16 cellular contexts compared by ENCODE assay signal in genomic region chr14:98293527-98293926, GRCh38.
A peak's percentile ranks its signal among the peaks of the same experiment; 100 is the strongest.
DNase-seq lines count a peak whose midpoint lies in the region; FAIRE-seq and TF ChIP-seq lines count a peak whose summit lies in the region.
"Had no signal": no experiment of that assay in that cellular context is flagged by ENCODE, and none has a peak within 500 bp of the region (broad histone marks: within the 10 kb centered on the region; RNA-seq: fewer than 3 reads in every experiment).

No MANE protein-coding gene starts in this region.

- no peaks in the 10 kb centered on the region for H3K79me2 ChIP-seq in mammary epithelial cell (ENCODE audit: insufficient read depth, low read length)
- H3K79me2 ChIP-seq in trophoblast cell (ENCODE audit: control insufficient read depth, insufficient read depth, low read length, poor library complexity): no peaks in the 10 kb centered on the region

- no peak overlapping the region for H2BK12ac ChIP-seq in trophoblast cell (ENCODE audit: low read length)

- no peak overlapping the region for H2AK5ac ChIP-seq in trophoblast cell (ENCODE audit: low read length)

- H4K20me1 ChIP-seq in mammary epithelial cell (ENCODE audit: insufficient read depth, low read length): no peaks in the 10 kb centered on the region

- H3K36me3 ChIP-seq in mammary epithelial cell (ENCODE audit: insufficient read depth, low read length): no peaks in the 10 kb centered on the region
- no peaks in the 10 kb centered on the region for H3K36me3 ChIP-seq in prostate gland
- H3K36me3 ChIP-seq in trophoblast cell (ENCODE audit: control insufficient read depth in 1 of 2, insufficient read depth in 2 of 2, low read length in 2 of 2): no peaks in the 10 kb centered on the region
- H3K36me3 ChIP-seq: BE2C had no signal

- no peaks in the 10 kb centered on the region for H3K9me3 ChIP-seq in mammary epithelial cell (replicated peaks; ENCODE audit: insufficient read depth, low read length)
- H3K9me3 ChIP-seq in prostate gland: no peaks in the 10 kb centered on the region
- H3K9me3 ChIP-seq in trophoblast cell (ENCODE audit: insufficient read depth, low read depth, low read length): peaks cover 2% of the 10 kb centered on the region
- H3K9me3 ChIP-seq: BE2C had no signal

- H3K27ac ChIP-seq in mammary epithelial cell (ENCODE audit: insufficient read depth, low read depth, low read length) (no peak overlapping the region), prostate gland (no peak overlapping the region), trophoblast cell (ENCODE audit: low read depth, low read length) (no peak overlapping the region)
- H3K27ac ChIP-seq: PC-9, SK-N-MC had no signal

- no peak overlapping the region for H2BK5ac ChIP-seq in trophoblast cell (ENCODE audit: low read depth, low read length, poor library complexity)

- dilution Hi-C loops in mammary epithelial cell (cut with HindIII; ENCODE audit: low sequenced_read_pairs): no loop called here

- 3% methylated on average over 5 of the region's 5 CpGs for WGBS in mammary epithelial cell (ENCODE audit: low coverage, missing lambda C conversion rate)
- WGBS in prostate gland: 28% methylated on average over 5 of the region's 5 CpGs
- no CpG with 5 or more reads among the region's 5 CpGs for WGBS in trophoblast cell (ENCODE audit: extremely low coverage, insufficient coverage, insufficient read length)

- in situ Hi-C loops in mammary epithelial cell (cut with MboI; ENCODE audit: low sequenced_read_pairs in 2 of 2): no loop called here

- BruUV-seq in mammary epithelial cell (replicated peaks; lab: Mats Ljungman, UMichigan): no TSS peak

- no peak for TF ChIP-seq POLR2A in prostate gland (IDR thresholded peaks at IDR 0.05)

- H4K91ac ChIP-seq in trophoblast cell (ENCODE audit: low read depth, low read length): no peak overlapping the region

- H3K79me1 ChIP-seq in trophoblast cell (ENCODE audit: low read length): no peaks in the 10 kb centered on the region

- H3K4me3 ChIP-seq in LNCaP clone FGC (ENCODE audit: low read depth, low read length) (no peak overlapping the region), mammary epithelial cell (replicated peaks in 1 of 3; ENCODE audit: insufficient read depth in 1 of 3, low read depth in 2 of 3, low read length in 3 of 3) (no peak overlapping the region), prostate gland (no peak overlapping the region), trophoblast cell (ENCODE audit: low read depth, low read length) (no peak overlapping the region)
- H3K4me3 ChIP-seq: PC-9, SK-N-MC had no signal

- no peak overlapping the region for H4K12ac ChIP-seq in trophoblast cell (ENCODE audit: low read depth, low read length)

- FAIRE-seq in frontal cortex (lab: Jason Lieb, UNC): no peak

- H3K14ac ChIP-seq in trophoblast cell (ENCODE audit: low read length): no peak overlapping the region

- H3K27me3 ChIP-seq in mammary epithelial cell (ENCODE audit: insufficient read depth, low read length) (no peaks in the 10 kb centered on the region), prostate gland (replicated peaks; ENCODE audit: insufficient read depth) (no peaks in the 10 kb centered on the region), trophoblast cell (ENCODE audit: insufficient read depth, low read length) (no peaks in the 10 kb centered on the region)
- H3K27me3 ChIP-seq: BE2C had no signal

- no peak overlapping the region for H2BK120ac ChIP-seq in trophoblast cell (ENCODE audit: insufficient read depth, low read length, poor library complexity)

- H2AFZ ChIP-seq in mammary epithelial cell (ENCODE audit: low read depth, low read length) (peak overlapping the region; percentile 63), trophoblast cell (ENCODE audit: insufficient read depth, low read length, poor library complexity) (no peak overlapping the region)
- H2AFZ ChIP-seq: PC-9 had no signal

- H3K4me1 ChIP-seq in mammary epithelial cell (ENCODE audit: insufficient read depth, low read length) (peaks cover 8% of the 10 kb centered on the region), prostate gland (replicated peaks) (no peaks in the 10 kb centered on the region), trophoblast cell (ENCODE audit: control insufficient read depth in 1 of 2, insufficient read depth in 2 of 2, low read length in 2 of 2) (no peaks in the 10 kb centered on the region)
- H3K4me1 ChIP-seq: BE2C had no signal

- no peak overlapping the region for H3K4ac ChIP-seq in trophoblast cell (ENCODE audit: low read depth, low read length)

- intact Hi-C loops in mammary epithelial cell (cut with micrococcal nuclease): no loop called here
- intact Hi-C loops in prostate gland (cut with DNase I): no loop called here
- intact Hi-C loops in cardiac septum (cut with DNase I): no loop called here

- no peak overlapping the region for H3K23ac ChIP-seq in trophoblast cell (ENCODE audit: low read length)

- H3K9ac ChIP-seq in mammary epithelial cell (ENCODE audit: insufficient read depth, low read length) (no peak overlapping the region), trophoblast cell (ENCODE audit: low read length) (no peak overlapping the region)

- TF ChIP-seq CTCF in LNCaP clone FGC (IDR thresholded peaks at IDR 0.05; ENCODE audit: control insufficient read depth, extremely low read depth, insufficient read depth) (no peak), mammary epithelial cell (conservative IDR thresholded peaks at IDR 0.05 in 1 of 2, IDR thresholded peaks at IDR 0.05 in 1 of 2; ENCODE audit: extremely low read depth in 1 of 2, insufficient read depth in 1 of 2, low read depth in 1 of 2, low read length in 2 of 2) (no peak), prostate gland (IDR thresholded peaks at IDR 0.05) (no peak)

- CTCF ChIA-PET in mammary epithelial cell (lab: Charles Lee; ENCODE audit: low non-redundant PET): no interaction called here

- peak overlapping the region; percentile 39 for H3K4me2 ChIP-seq in mammary epithelial cell (ENCODE audit: insufficient read depth, low read depth, low read length)
- no peak overlapping the region for H3K4me2 ChIP-seq in trophoblast cell (ENCODE audit: low read length)
- H3K4me2 ChIP-seq: PC-9 had no signal

- no peak overlapping the region for H3K18ac ChIP-seq in trophoblast cell (ENCODE audit: low read length)

- peak; percentile 10 for DNase-seq in LNCaP clone FGC (ENCODE audit: low read depth)
- DNase-seq in mammary epithelial cell: peak; percentile 71
- DNase-seq in frontal cortex (ENCODE audit: low spot score in 2 of 2): peak; percentile 5 to 27
- peak; percentile 74 for DNase-seq in prostate gland (ENCODE audit: low spot score)
- DNase-seq in cardiac septum (ENCODE audit: low spot score): no peak
- no peak for DNase-seq in HT-29 (ENCODE audit: low spot score)
- DNase-seq in trophoblast cell: no peak
- no peak for DNase-seq in activated T-cell treated with anti-CD3 and anti-CD28 coated beads for 4 hours
- DNase-seq: BE2C; CD8-positive, alpha-beta T cell; H9; NCI-H146; NCI-H2081 treated with DMSO at 0.1 percent for 48 hours; NCI-H2227 treated with DMSO at 0.1 percent for 48 hours; PC-9 had no signal

- no peak overlapping the region for H4K8ac ChIP-seq in trophoblast cell (ENCODE audit: low read depth, low read length)

Comparison
In these comparisons a context has a peak if more than half of its experiments do, and no peak if none do; other contexts are left out.
1. DNase-seq: peak in LNCaP clone FGC (single experiment), mammary epithelial cell (single experiment), frontal cortex (2 of 2) and prostate gland (single experiment); none in cardiac septum (single experiment), HT-29 (single experiment), trophoblast cell (0 of 2) and activated T-cell treated with anti-CD3 and anti-CD28 coated beads for 4 hours (single experiment).